ENCODE assay signal across 1 cellular context in genomic region chr9:134738869-134739659, GRCh38.
TF ChIP-seq lines count a peak whose summit lies in the region.

No MANE protein-coding gene starts in this region.

TF ChIP-seq in HEK293, 187 proteins besides CTCF, POLR2A, EP300 and RAD21 (continued from another document):
- TF ChIP-seq ZBTB49 (tag by site-specific recombination; IDR thresholded peaks at IDR 0.05; ENCODE audit: low read depth) (no peak), TSHZ1 (tag by site-specific recombination; IDR thresholded peaks at IDR 0.05; ENCODE audit: borderline replicate concordance) (no peak), ZNF654 (tag by site-specific recombination; IDR thresholded peaks at IDR 0.05; ENCODE audit: low read depth) (peak; percentile 63), ZNF366 (tag by site-specific recombination; conservative IDR thresholded peaks at IDR 0.05) (peak; percentile 55; the same call in 1 of the 2 replicates), ZNF19 (tag by site-specific recombination; IDR thresholded peaks at IDR 0.05; ENCODE audit: low read depth) (no peak)
TF ChIP-seq in HEK293: peak in this region for 9.
